ENCODE assay signal across 27 cellular contexts in genomic region chr1:187903223-187903622, GRCh38.
"Had no signal": no experiment of that assay in that cellular context is flagged by ENCODE, and none has a peak within 500 bp of the region (broad histone marks: within the 10 kb centered on the region; RNA-seq: fewer than 3 reads in every experiment).

No MANE protein-coding gene starts in this region.

- ATAC-seq: natural killer cell; psoas muscle; right cardiac atrium; right lobe of liver; stimulated activated effector memory CD8-positive, alpha-beta T cell treated with anti-CD3 and anti-CD28 coated beads, Interleukin-12 subunit alpha, Interleukin-12 subunit beta, amount 100 ng/mL, for 72 hours; stimulated activated naive B cell treated with anti-CD40 and anti-IgM and Interleukin-4, amounts not matched to agents 10 μg/mL and 1 μg/mL and 100 μg/mL, for 72 hours had no signal

- H3K36me3 Mint-ChIP-seq: natural killer cell; neural progenitor cell; stimulated activated effector memory CD8-positive, alpha-beta T cell treated with anti-CD3 and anti-CD28 coated beads, Interleukin-12 subunit alpha, Interleukin-12 subunit beta, amount 100 ng/mL, for 72 hours; stimulated activated naive B cell treated with anti-CD40 and anti-IgM and Interleukin-4, amounts not matched to agents 10 μg/mL and 1 μg/mL and 100 μg/mL, for 72 hours had no signal

- H3K4me3 ChIP-seq: neural progenitor cell, ovary, psoas muscle, right lobe of liver, sigmoid colon, stomach, thoracic aorta, thyroid gland, tibial nerve, upper lobe of left lung had no signal

- H3K27ac ChIP-seq: neural progenitor cell, ovary, parathyroid adenoma, psoas muscle, right lobe of liver, sigmoid colon, stomach, thoracic aorta, thyroid gland, tibial nerve, upper lobe of left lung had no signal

- H3K27me3 Mint-ChIP-seq: progenitor cell of endocrine pancreas; stimulated activated naive B cell treated with anti-CD40 and anti-IgM and Interleukin-4, amounts not matched to agents 10 μg/mL and 1 μg/mL and 100 μg/mL, for 72 hours; stimulated activated naive CD8-positive, alpha-beta T cell treated with anti-CD3 and anti-CD28 coated beads, Interleukin-15, Interleukin-2, amounts not matched to agents 100 ng/mL and 50 ng/mL, for 24 hours had no signal

- H3K4me1 Mint-ChIP-seq: natural killer cell; nephron; neural progenitor cell; stimulated activated effector memory CD8-positive, alpha-beta T cell treated with anti-CD3 and anti-CD28 coated beads, Interleukin-12 subunit alpha, Interleukin-12 subunit beta, amount 100 ng/mL, for 72 hours; stimulated activated naive B cell treated with anti-CD40 and anti-IgM and Interleukin-4, amounts not matched to agents 10 μg/mL and 1 μg/mL and 100 μg/mL, for 72 hours had no signal

- H3K9me3 ChIP-seq: ovary, psoas muscle, right lobe of liver, sigmoid colon, stomach, thoracic aorta, thyroid gland, tibial nerve, upper lobe of left lung had no signal

- H3K9me3 Mint-ChIP-seq: nephron, neural progenitor cell had no signal

- H3K4me2 ChIP-seq: neural progenitor cell had no signal

- H3K36me3 ChIP-seq: neural progenitor cell, ovary, right lobe of liver, sigmoid colon, stomach, thoracic aorta, thyroid gland, tibial nerve, upper lobe of left lung had no signal

- H3K4me3 Mint-ChIP-seq: natural killer cell; nephron; neural progenitor cell; stimulated activated effector memory CD8-positive, alpha-beta T cell treated with anti-CD3 and anti-CD28 coated beads, Interleukin-12 subunit alpha, Interleukin-12 subunit beta, amount 100 ng/mL, for 72 hours; stimulated activated naive B cell treated with anti-CD40 and anti-IgM and Interleukin-4, amounts not matched to agents 10 μg/mL and 1 μg/mL and 100 μg/mL, for 72 hours; stimulated activated naive CD8-positive, alpha-beta T cell treated with anti-CD3 and anti-CD28 coated beads, Interleukin-15, Interleukin-2, amounts not matched to agents 100 ng/mL and 50 ng/mL, for 24 hours had no signal

- DNase-seq: natural killer cell; occipital lobe; ovary; posterior cingulate gyrus; psoas muscle; right cardiac atrium; right lobe of liver; sigmoid colon; small intestine; stimulated activated CD4-positive, alpha-beta T cell treated with anti-CD3 and anti-CD28 coated beads, Interleukin-15, amount 100 ng/mL, for 24 hours; stimulated activated CD4-positive, alpha-beta T cell treated with anti-CD3 and anti-CD28 coated beads, Interleukin-2, amount 100 ng/mL, for 24 hours; stimulated activated CD4-positive, alpha-beta T cell treated with anti-CD3 and anti-CD28 coated beads, Interleukin-2, amount 100 ng/mL, for 48 hours; stimulated activated CD4-positive, alpha-beta T cell treated with anti-CD3 and anti-CD28 coated beads, Interleukin-4, amount 100 ng/mL, for 24 hours; stimulated activated naive B cell treated with anti-CD40 and anti-IgM and Interleukin-4, amounts not matched to agents 10 μg/mL and 1 μg/mL and 100 μg/mL, for 72 hours; stimulated activated naive CD4-positive, alpha-beta T cell treated with Interleukin-2 at 50 U/mL for 16 hours; stomach; thyroid gland; trophoblast cell; upper lobe of left lung had no signal

- H3K4me1 ChIP-seq: neural progenitor cell, parathyroid adenoma, psoas muscle, right lobe of liver, stomach, thyroid gland, tibial nerve, upper lobe of left lung had no signal

- H3K27ac Mint-ChIP-seq: natural killer cell; nephron; neural progenitor cell; progenitor cell of endocrine pancreas; stimulated activated effector memory CD8-positive, alpha-beta T cell treated with anti-CD3 and anti-CD28 coated beads, Interleukin-12 subunit alpha, Interleukin-12 subunit beta, amount 100 ng/mL, for 72 hours; stimulated activated naive B cell treated with anti-CD40 and anti-IgM and Interleukin-4, amounts not matched to agents 10 μg/mL and 1 μg/mL and 100 μg/mL, for 72 hours; stimulated activated naive CD8-positive, alpha-beta T cell treated with anti-CD3 and anti-CD28 coated beads, Interleukin-15, Interleukin-2, amounts not matched to agents 100 ng/mL and 50 ng/mL, for 24 hours had no signal

- H3K79me2 ChIP-seq: parathyroid adenoma had no signal

- H2AFZ ChIP-seq: neural progenitor cell, parathyroid adenoma had no signal

- H3K27me3 ChIP-seq: neural progenitor cell, ovary, right lobe of liver, sigmoid colon, stomach, thyroid gland, tibial nerve, upper lobe of left lung had no signal
